In the genomic region with DNA sequence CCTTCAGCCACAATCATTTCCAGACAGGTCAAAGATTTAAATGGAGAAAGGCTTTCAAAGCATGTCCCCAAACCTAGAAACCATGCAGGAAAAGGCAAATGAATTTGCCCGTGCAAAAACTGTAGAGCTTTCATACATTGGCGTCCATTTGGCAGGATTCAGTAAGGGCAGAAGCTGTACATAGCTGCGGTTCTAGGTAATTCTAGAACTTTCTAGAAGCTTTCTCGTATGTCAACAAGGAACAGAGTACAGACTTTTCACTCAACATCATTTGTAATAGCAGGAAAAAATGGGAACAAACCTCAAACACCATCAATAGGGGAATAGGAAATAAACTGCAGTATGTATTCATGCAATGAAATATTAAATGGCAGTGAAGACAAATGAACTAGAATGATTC, we compare ENCODE assay signal across 12 cellular contexts. TPM values are rescaled to one million over a fixed set of nuclear protein-coding genes. Genes with fewer than 3 reads are reported as not detected.
DNase-seq lines count a peak whose midpoint lies in the region; ATAC-seq, FAIRE-seq and TF ChIP-seq lines count a peak whose summit lies in the region.
"Had no signal": no experiment of that assay in that cellular context is flagged by ENCODE, and none has a peak within 500 bp of the region (broad histone marks: within the 10 kb centered on the region; RNA-seq: fewer than 3 reads in every experiment).

No MANE protein-coding gene starts in this region.

- CTCF ChIA-PET in GM12878 (lab: Yijun Ruan, JAX): interaction anchor here (0.9 to 1.6 kb wide), 3 partner anchors 24 to 91 kb away, joined by 3 to 11 read pairs (median 4); partner anchors contain the start of gene MAPK14

- FAIRE-seq in GM12878 (lab: Jason Lieb, UNC): no peak
- FAIRE-seq: GM18507 had no signal

- H3K4me3 ChIP-seq in CD4-positive, CD25-positive, alpha-beta regulatory T cell (ENCODE audit: low read depth, low read length): peak overlapping the region; percentile 54
- no peak overlapping the region for H3K4me3 ChIP-seq in Loucy (ENCODE audit: low read length, poor library complexity, severe bottlenecking)
- no peak overlapping the region for H3K4me3 ChIP-seq in GM12878
- H3K4me3 ChIP-seq in neutrophil (ENCODE audit: low read depth in 1 of 2, low read length in 1 of 2): peak overlapping the region in 1 of 2 experiments; percentile 60

- intact Hi-C loops in GM12878 (cut with micrococcal nuclease; ENCODE audit: unreplicated experiment) (no loop called here), Right ventricle myocardium superior (cut with DNase I) (no loop called here)

- H4K20me1 ChIP-seq in Loucy (ENCODE audit: insufficient read depth, low read length, poor library complexity, severe bottlenecking) (no peaks in the 10 kb centered on the region), GM12878 (ENCODE audit: control insufficient read depth, insufficient read depth) (no peaks in the 10 kb centered on the region)

- TF ChIP-seq CTCF in Loucy (conservative IDR thresholded peaks at IDR 0.05; ENCODE audit: low read length) (no peak), GM12878 (IDR thresholded peaks at IDR 0.05 in 2 of 3, conservative IDR thresholded peaks at IDR 0.05 in 1 of 3; ENCODE audit: control insufficient read depth in 2 of 3, extremely low read depth in 1 of 3, insufficient read depth in 1 of 3, low read depth in 3 of 3, low read length in 3 of 3) (no peak), neutrophil (IDR thresholded peaks at IDR 0.05) (no peak)

- peaks cover 8% of the 10 kb centered on the region for H3K36me3 Mint-ChIP-seq in CD4-positive, CD25-positive, alpha-beta regulatory T cell

- no peak for DNase-seq in CD4-positive, CD25-positive, alpha-beta regulatory T cell
- DNase-seq in GM12878 (ENCODE audit: low read depth, low spot score): no peak
- no peak for DNase-seq in Right ventricle myocardium superior
- no peak for DNase-seq in GM19238 (ENCODE audit: insufficient read length, low spot score)
- DNase-seq: mesendoderm, NCI-H187 treated with DMSO at 0.1 percent for 48 hours, NCI-H526, SW 1271 had no signal

- peaks cover 36 to 99% (median 85%) of the 10 kb centered on the region in 4 donors for H3K4me1 Mint-ChIP-seq in CD4-positive, CD25-positive, alpha-beta regulatory T cell

- H3K27ac ChIP-seq in CD4-positive, CD25-positive, alpha-beta regulatory T cell (ENCODE audit: insufficient read depth, low read length, poor library complexity, severe bottlenecking): peak overlapping the region; percentile 98
- H3K27ac ChIP-seq in GM12878 (ENCODE audit: control insufficient read depth, insufficient read depth): no peak overlapping the region
- peak overlapping the region; percentile 96 for H3K27ac ChIP-seq in neutrophil

- peak overlapping the region; percentile 96 to 100 (median 100) for H3K27ac Mint-ChIP-seq in CD4-positive, CD25-positive, alpha-beta regulatory T cell

- H3F3A ChIP-seq in Loucy (ENCODE audit: low read depth): peaks cover 18% of the 10 kb centered on the region

- POLR2A ChIA-PET in GM12878 (lab: Charles Lee): interaction anchor here (1.0 to 1.9 kb wide), 3 partner anchors 12 to 240 kb away, joined by 3 to 11 read pairs (median 4); partner anchors contain the start of genes MAPK13 and MAPK14

- no peaks in the 10 kb centered on the region for H3K36me3 ChIP-seq in CD4-positive, CD25-positive, alpha-beta regulatory T cell (ENCODE audit: control insufficient read depth, insufficient read depth, low read length)
- H3K36me3 ChIP-seq in Loucy (ENCODE audit: insufficient read depth, low read length) (0 out of 2 replicates have a peak, but pooled peaks cover 4% of the 10 kb centered on the region), GM12878 (ENCODE audit: control insufficient read depth in 2 of 2, insufficient read depth in 2 of 2, low read length in 1 of 2) (no peaks in the 10 kb centered on the region; a peak in 1 of 4 replicates), neutrophil (peaks cover 34% of the 10 kb centered on the region)

- BruUV-seq in GM12878 (replicated peaks; lab: Mats Ljungman, UMichigan): no TSS peak

- H3K9ac ChIP-seq in Loucy (ENCODE audit: low read depth, low read length, poor library complexity, severe bottlenecking): peak overlapping the region; percentile 10
- no peak overlapping the region for H3K9ac ChIP-seq in GM12878 (ENCODE audit: control insufficient read depth, insufficient read depth, low read length)

- peaks cover 94% of the 10 kb centered on the region for H3K4me1 ChIP-seq in CD4-positive, CD25-positive, alpha-beta regulatory T cell (ENCODE audit: control insufficient read depth, insufficient read depth, low read length, poor library complexity, severe bottlenecking)
- H3K4me1 ChIP-seq in Loucy (ENCODE audit: insufficient read depth, low read length, poor library complexity, severe bottlenecking) (peaks cover 85% of the 10 kb centered on the region), GM12878 (ENCODE audit: control insufficient read depth, insufficient read depth, low read length) (peaks cover 44% of the 10 kb centered on the region), neutrophil (ENCODE audit: control insufficient read depth in 1 of 2, insufficient read depth in 1 of 2, low read depth in 1 of 2, low read length in 1 of 2) (peaks cover 98 to 100% of the 10 kb centered on the region in 2 experiments)

- WGBS in GM12878 (ENCODE audit: insufficient coverage, insufficient replicate concordance, low lambda C conversion rate, missing lambda C conversion rate): 86% methylated on average over 4 of the region's 4 CpGs

- no peaks in the 10 kb centered on the region for H3K9me3 Mint-ChIP-seq in CD4-positive, CD25-positive, alpha-beta regulatory T cell

- H3K4me3 Mint-ChIP-seq in CD4-positive, CD25-positive, alpha-beta regulatory T cell: peak overlapping the region; percentile 29 to 90 (median 78)

- no peaks in the 10 kb centered on the region for H3K9me2 ChIP-seq in Loucy (replicated peaks; ENCODE audit: low read depth, low read length)

- no peak for TF ChIP-seq POLR2A in GM12878 (IDR thresholded peaks at IDR 0.05; ENCODE audit: low read depth, low read length)

- ATAC-seq in CD4-positive, CD25-positive, alpha-beta regulatory T cell (ENCODE audit: low read depth in 2 of 2): no peak
- ATAC-seq in GM12878: no peak
- ATAC-seq in HG03342 (IDR thresholded peaks at IDR 0.05; ENCODE audit: unreplicated experiment): no peak
- ATAC-seq in Right ventricle myocardium superior (ENCODE audit: poor library complexity): no peak

- TF ChIP-seq EP300 in GM12878 (IDR thresholded peaks at IDR 0.05; ENCODE audit: borderline replicate concordance in 1 of 2, control insufficient read depth in 1 of 2, low read depth in 2 of 2, low read length in 2 of 2): no peak

- SMC1A ChIA-PET in GM12878 (lab: Charles Lee; ENCODE audit: uncharacterized antibody, unreplicated experiment): interaction anchor here (0.5 to 4.9 kb wide), 3 partner anchors 60 to 90 kb away, joined by 3 to 44 read pairs (median 3); partner anchors contain the start of gene MAPK14

- RAD21 ChIA-PET in GM12878 (lab: Charles Lee; ENCODE audit: unreplicated experiment): interaction anchor here (0.8 to 1.4 kb wide), 5 partner anchors 11 to 240 kb away, joined by 3 to 5 read pairs (median 4); partner anchors contain the start of gene MAPK14

- no peak for TF ChIP-seq RAD21 in GM12878 (IDR thresholded peaks at IDR 0.05; ENCODE audit: insufficient read depth, low read depth, low read length)

- H2AFZ ChIP-seq in Loucy (ENCODE audit: low read length) (no peak overlapping the region), GM12878 (ENCODE audit: control insufficient read depth, low read depth, low read length) (no peak overlapping the region)

- H3K4me2 ChIP-seq in Loucy (ENCODE audit: low read depth, low read length, poor library complexity, severe bottlenecking): peak overlapping the region; percentile 17
- no peak overlapping the region for H3K4me2 ChIP-seq in GM12878 (ENCODE audit: control insufficient read depth, insufficient read depth)

- H3K79me2 ChIP-seq in Loucy (ENCODE audit: insufficient read depth, low read length): peaks cover 16% of the 10 kb centered on the region
- H3K79me2 ChIP-seq in GM12878 (ENCODE audit: control insufficient read depth, insufficient read depth, low read length): no peaks in the 10 kb centered on the region

- in situ Hi-C loops in GM12878 (cut with MboI): no loop called here

- H3K27me3 ChIP-seq in CD4-positive, CD25-positive, alpha-beta regulatory T cell (ENCODE audit: control insufficient read depth, insufficient read depth, low read length): no peaks in the 10 kb centered on the region
- H3K27me3 ChIP-seq in Loucy (ENCODE audit: insufficient read depth, low read length, poor library complexity, severe bottlenecking): no peaks in the 10 kb centered on the region
- no peaks in the 10 kb centered on the region for H3K27me3 ChIP-seq in GM12878 (replicated peaks in 1 of 2; ENCODE audit: control insufficient read depth in 2 of 2, insufficient read depth in 2 of 2, low read length in 1 of 2)
- no peaks in the 10 kb centered on the region for H3K27me3 ChIP-seq in neutrophil

- H3K27me3 Mint-ChIP-seq in CD4-positive, CD25-positive, alpha-beta regulatory T cell: no peaks in the 10 kb centered on the region

- H3K9me3 ChIP-seq in CD4-positive, CD25-positive, alpha-beta regulatory T cell (ENCODE audit: control insufficient read depth in 2 of 2, low read length in 2 of 2): no peaks in the 10 kb centered on the region
- no peaks in the 10 kb centered on the region for H3K9me3 ChIP-seq in Loucy (ENCODE audit: insufficient read depth, low read depth, low read length)
- H3K9me3 ChIP-seq in GM12878 (replicated peaks; ENCODE audit: control insufficient read depth, insufficient read depth, low read length): no peaks in the 10 kb centered on the region
- no peaks in the 10 kb centered on the region for H3K9me3 ChIP-seq in neutrophil

RNA-seq across cellular contexts. Expression of gene MAPK13, which starts 11.1 kb away (rescaled TPM):
- 68.7 TPM for total RNA-seq in CD4-positive, CD25-positive, alpha-beta regulatory T cell
- 10 to 100 TPM; 60.7 to 75.8 (median 69.8) TPM for polyA plus RNA-seq in CD4-positive, CD25-positive, alpha-beta regulatory T cell
- 24.2 and 24.6 TPM in 2 replicates for total RNA-seq in GM12878 (2013; cell fraction: nucleolus; rRNA removed)
- total RNA-seq in GM12878 (2014; rRNA removed) (38.9 and 40.2 TPM in 2 replicates), GM12878 (2014; rRNA removed; fragmentation: Illumina TruSeq; extraction: Trizol) (18.4 and 19.5 TPM in 2 replicates), GM12878 (2021) (48.0 and 52.5 TPM in 2 replicates), Right ventricle myocardium superior (0.32 TPM)
- 5.4 TPM for polyA plus RNA-seq in GM12878 (2011; ENCODE audit: low read depth)
- polyA plus RNA-seq in GM12878 (2011; rRNA removed) (7.5 and 8.5 TPM in 2 replicates), GM12878 (2014; fragmentation: Illumina TruSeq; extraction: Trizol) (17.2 and 34.9 TPM in 2 replicates), GM12878 (2014; fragmentation: Nextera tagmentation; extraction: Ambion mirVana) (1 to 10 TPM; 1.8 to 3.2 TPM), GM12878 (2014; rRNA removed) (46.3 and 48.8 TPM in 2 replicates), GM12878 (2016; fragmentation: Nextera tagmentation; extraction: Ambion mirVana) (10 to 100 TPM; 46.6 TPM)
- polyA plus RNA-seq in GM12878 (2011; cell fraction: cytosol; rRNA removed): 10.7 and 10.8 TPM in 2 replicates
- 24.6 and 25.9 TPM in 2 replicates for polyA plus RNA-seq in GM12878 (2011; cell fraction: nucleus; rRNA removed)
- 8.6 and 11.0 TPM in 2 replicates for polyA plus RNA-seq in GM12878 (2012)
- polyA minus RNA-seq in GM12878 (2011; rRNA and poly(A)+ RNA removed): 8.0 and 11.8 TPM in 2 replicates
- 1.2 and 1.6 TPM in 2 replicates for polyA minus RNA-seq in GM12878 (2011; cell fraction: cytosol; rRNA and poly(A)+ RNA removed)
- 6.0 and 7.0 TPM in 2 replicates for polyA minus RNA-seq in GM12878 (2011; cell fraction: nucleus; rRNA and poly(A)+ RNA removed)

Comparison
In these comparisons a context has a peak if more than half of its experiments do, and no peak if none do; other contexts are left out.
1. RNA of gene MAPK13, which starts 11.1 kb away (total RNA-seq): 68.7 TPM in CD4-positive, CD25-positive, alpha-beta regulatory T cell (single experiment) and 18.4 to 52.5 TPM in GM12878; 0.32 TPM in Right ventricle myocardium superior (single experiment); every median in the first group is over 10 times any median in the second.